Comparison of ENCODE assay signal across 34 cellular contexts in genomic region chr4:113312529-113312928, GRCh38.
"Had no signal": no experiment of that assay in that cellular context is flagged by ENCODE, and none has a peak within 500 bp of the region (broad histone marks: within the 10 kb centered on the region; RNA-seq: fewer than 3 reads in every experiment).

No MANE protein-coding gene starts in this region.

- H3K9me3 ChIP-seq: esophagus squamous epithelium, gastroesophageal sphincter had no signal

- H3K36me3 ChIP-seq: brain microvascular endothelial cell, esophagus squamous epithelium, WERI-Rb-1 had no signal

- DNase-seq: activated CD4-positive, alpha-beta memory T cell treated with anti-CD3 and anti-CD28 coated beads, Interleukin-2, amount 10 ng/mL, durations not matched to agents 7 days and 5 days; activated CD4-positive, alpha-beta T cell treated with anti-CD3 and anti-CD28 coated beads for 36 hours; activated CD4-positive, alpha-beta T cell treated with anti-CD3 and anti-CD28 coated beads, Interleukin-2, amount 10 ng/mL, durations not matched to agents 24 days and 14 days; activated CD4-positive, alpha-beta T cell treated with anti-CD3 and anti-CD28 coated beads, Interleukin-2, amount 50 U/mL, for 4 hours; activated CD4-positive, CD25-positive, alpha-beta regulatory T cell; activated CD4-positive, CD25-positive, alpha-beta regulatory T cell treated with anti-CD3 and anti-CD28 coated beads, Interleukin-2, amount 50 U/mL, for 72 hours; activated CD8-positive, alpha-beta memory T cell treated with anti-CD3 and anti-CD28 coated beads for 24 hours; activated effector memory CD4-positive, alpha-beta T cell treated with Interleukin-2 at 50 U/mL for 16 hours; activated gamma-delta T cell treated with Interleukin-2 at 50 U/mL for 16 hours; activated naive CD4-positive, alpha-beta T cell treated with anti-CD3 and anti-CD28 coated beads, Interleukin-2, amount 50 U/mL, for 16 hours; activated naive CD4-positive, alpha-beta T cell treated with Interleukin-2 at 50 U/mL for 16 hours; activated T-cell treated with anti-CD3 and anti-CD28 coated beads, Interleukin-2, amount 50 U/mL, for 4 hours; amniotic stem cell; anterior cingulate cortex; brain microvascular endothelial cell; caudate nucleus; cortex of kidney; dermis blood vessel endothelial cell; effector CD4-positive, alpha-beta T cell; effector memory CD8-positive, alpha-beta T cell; erythroblast; esophagus squamous epithelium; foreskin melanocyte; head of caudate nucleus; T-helper 1 cell; T-helper 17 cell; T1000; WERI-Rb-1 had no signal

- H3K27ac ChIP-seq: brain microvascular endothelial cell, esophagus squamous epithelium, gastroesophageal sphincter, WERI-Rb-1 had no signal

- H3K36me3 Mint-ChIP-seq: activated naive CD8-positive, alpha-beta T cell had no signal

- H3K4me3 ChIP-seq: esophagus squamous epithelium, gastroesophageal sphincter had no signal

- H3K4me3 Mint-ChIP-seq: activated CD4-positive, alpha-beta memory T cell treated with anti-CD3 and anti-CD28 coated beads, Interleukin-2, amount 10 ng/mL, durations not matched to agents 7 days and 5 days; activated CD4-positive, alpha-beta T cell treated with anti-CD3 and anti-CD28 coated beads for 36 hours; activated CD4-positive, alpha-beta T cell treated with anti-CD3 and anti-CD28 coated beads, Interleukin-2, amount 10 ng/mL, durations not matched to agents 24 days and 14 days; activated naive CD8-positive, alpha-beta T cell; activated T-cell treated with anti-CD3 and anti-CD28 coated beads, Interleukin-2, amount 50 U/mL, for 4 hours; activated T-helper 17 cell treated with anti-CD3 and anti-CD28 coated beads, Interleukin-2, amount 50 U/mL, for 72 hours; effector memory CD8-positive, alpha-beta T cell; T-helper 17 cell; T-helper 2 cell treated with Interferon-gamma antibody and Interleukin-4, amounts not matched to agents 5 μg/mL and 100 μg/mL, for 36 hours had no signal

- H3K4me1 ChIP-seq: esophagus squamous epithelium had no signal

- H3K9me3 Mint-ChIP-seq: activated CD4-positive, alpha-beta memory T cell treated with anti-CD3 and anti-CD28 coated beads, Interleukin-2, amount 10 ng/mL, durations not matched to agents 7 days and 5 days; activated CD4-positive, alpha-beta T cell treated with anti-CD3 and anti-CD28 coated beads, Interleukin-2, amount 10 ng/mL, durations not matched to agents 24 days and 14 days; activated T-cell treated with anti-CD3 and anti-CD28 coated beads, Interleukin-2, amount 50 U/mL, for 4 hours; activated T-helper 17 cell treated with anti-CD3 and anti-CD28 coated beads, Interleukin-2, amount 50 U/mL, for 72 hours; effector memory CD8-positive, alpha-beta T cell; T-helper 2 cell treated with Interferon-gamma antibody and Interleukin-4, amounts not matched to agents 5 μg/mL and 100 μg/mL, for 36 hours had no signal

- H3K27me3 ChIP-seq: brain microvascular endothelial cell, esophagus squamous epithelium, gastroesophageal sphincter had no signal

- FAIRE-seq: astrocyte, colon had no signal

- ATAC-seq: activated CD4-positive, alpha-beta T cell treated with anti-CD3 and anti-CD28 coated beads for 36 hours; activated T-cell treated with anti-CD3 and anti-CD28 coated beads, Interleukin-2, amount 50 U/mL, for 4 hours; activated T-helper 17 cell treated with anti-CD3 and anti-CD28 coated beads, Interleukin-2, amount 50 U/mL, for 72 hours; effector memory CD8-positive, alpha-beta T cell; gastroesophageal sphincter; T-helper 17 cell had no signal

- H3K27me3 Mint-ChIP-seq: effector memory CD8-positive, alpha-beta T cell had no signal

- H3K27ac Mint-ChIP-seq: activated CD4-positive, alpha-beta memory T cell treated with anti-CD3 and anti-CD28 coated beads, Interleukin-2, amount 10 ng/mL, durations not matched to agents 7 days and 5 days; activated CD4-positive, alpha-beta T cell treated with anti-CD3 and anti-CD28 coated beads for 36 hours; activated CD4-positive, alpha-beta T cell treated with anti-CD3 and anti-CD28 coated beads, Interleukin-2, amount 10 ng/mL, durations not matched to agents 24 days and 14 days; activated naive CD8-positive, alpha-beta T cell; activated T-helper 17 cell treated with anti-CD3 and anti-CD28 coated beads, Interleukin-2, amount 50 U/mL, for 72 hours; effector memory CD8-positive, alpha-beta T cell; T-helper 17 cell; T-helper 2 cell treated with Interferon-gamma antibody and Interleukin-4, amounts not matched to agents 5 μg/mL and 100 μg/mL, for 36 hours had no signal
